Comparison of ENCODE assay signal across 15 cellular contexts in the genomic region with DNA sequence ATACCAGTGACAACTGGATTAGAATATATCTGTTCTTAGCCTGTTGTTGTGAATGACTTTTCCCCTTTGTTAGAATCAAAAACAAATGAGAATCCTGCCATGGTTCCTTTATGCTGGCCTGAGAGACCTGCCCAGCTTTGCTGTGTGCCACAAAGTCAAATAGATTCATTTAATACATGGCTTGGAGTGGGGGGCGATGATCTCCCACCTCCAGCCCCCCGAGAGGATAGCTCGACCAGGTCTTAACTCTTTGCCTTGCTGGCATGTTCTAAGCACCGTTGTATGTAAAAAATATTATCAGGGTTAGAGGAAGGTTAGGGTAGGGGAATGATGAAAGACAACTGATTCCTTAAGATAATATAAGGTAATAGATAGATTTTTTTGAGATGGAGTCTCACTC. TPM values are rescaled to one million over a fixed set of nuclear protein-coding genes. Genes with fewer than 3 reads are reported as not detected.
DNase-seq lines count a peak whose midpoint lies in the region; ATAC-seq and TF ChIP-seq lines count a peak whose summit lies in the region.
"Had no signal": no experiment of that assay in that cellular context is flagged by ENCODE, and none has a peak within 500 bp of the region (broad histone marks: within the 10 kb centered on the region; RNA-seq: fewer than 3 reads in every experiment).

No MANE protein-coding gene starts in this region.

- H3K79me2 ChIP-seq in Loucy (ENCODE audit: insufficient read depth, low read length) (no peaks in the 10 kb centered on the region), parathyroid adenoma (no peaks in the 10 kb centered on the region)

- no peaks in the 10 kb centered on the region for H3K27me3 ChIP-seq in CD4-positive, alpha-beta T cell (ENCODE audit: control insufficient read depth, insufficient read depth, low read length)
- H3K27me3 ChIP-seq in Loucy (ENCODE audit: insufficient read depth, low read length, poor library complexity, severe bottlenecking) (no peaks in the 10 kb centered on the region), parathyroid adenoma (ENCODE audit: control insufficient read depth, insufficient read depth, low read length) (no peaks in the 10 kb centered on the region)
- H3K27me3 ChIP-seq: adrenal gland, ovary, SJSA1 had no signal

- H3K4me1 Mint-ChIP-seq in CD4-positive, alpha-beta T cell (ENCODE audit: low read depth) = peaks cover 57% of the 10 kb centered on the region

- H3K4me2 ChIP-seq in Loucy (ENCODE audit: low read depth, low read length, poor library complexity, severe bottlenecking) (peak overlapping the region; percentile 46), parathyroid adenoma (ENCODE audit: low read length) (no peak overlapping the region)

- H3K9me2 ChIP-seq in Loucy (replicated peaks; ENCODE audit: low read depth, low read length) = no peaks in the 10 kb centered on the region

- peak overlapping the region; percentile 40 for H3K4me3 Mint-ChIP-seq in CD4-positive, alpha-beta T cell

- H3K4me3 ChIP-seq in Loucy (ENCODE audit: low read length, poor library complexity, severe bottlenecking) = peak overlapping the region; percentile 32
- H3K4me3 ChIP-seq in parathyroid adenoma (ENCODE audit: low read depth, low read length) = no peak overlapping the region
- H3K4me3 ChIP-seq: adrenal gland, HAP-1, ovary, SJSA1 had no signal

- intact Hi-C loops in CD4-positive, alpha-beta T cell (cut with DNase I, micrococcal nuclease) = no loop called here

- TF ChIP-seq CTCF in CD4-positive, alpha-beta T cell (IDR thresholded peaks at IDR 0.05) = no peak
- TF ChIP-seq CTCF in Loucy (conservative IDR thresholded peaks at IDR 0.05; ENCODE audit: low read length) (no peak), parathyroid adenoma (IDR thresholded peaks at IDR 0.05) (no peak)

- H4K20me1 ChIP-seq in Loucy (ENCODE audit: insufficient read depth, low read length, poor library complexity, severe bottlenecking) = no peaks in the 10 kb centered on the region

- H3F3A ChIP-seq in Loucy (ENCODE audit: low read depth) = peaks cover 2% of the 10 kb centered on the region; the same call in 1 of the 2 replicates

- H3K27ac Mint-ChIP-seq in CD4-positive, alpha-beta T cell = peak overlapping the region; percentile 93

- CTCF ChIA-PET in CD4-positive, alpha-beta T cell (lab: Charles Lee) = interaction anchor here (2.1 kb wide), 1 partner anchor 22 kb away, joined by 6 read pairs; the partner anchor contains the start of gene DGKD

- H3K9me3 Mint-ChIP-seq in CD4-positive, alpha-beta T cell = peaks cover 3% of the 10 kb centered on the region

- no peaks in the 10 kb centered on the region for H3K27me3 Mint-ChIP-seq in CD4-positive, alpha-beta T cell

- peak; percentile 3 for ATAC-seq in CD4-positive, alpha-beta T cell (ENCODE audit: poor library complexity)
- ATAC-seq in GM18907 (IDR thresholded peaks at IDR 0.05; ENCODE audit: unreplicated experiment) (no peak), HG03378 (IDR thresholded peaks at IDR 0.05; ENCODE audit: unreplicated experiment) (no peak)

- H3K9me3 ChIP-seq in CD4-positive, alpha-beta T cell (ENCODE audit: control insufficient read depth, low read length) = no peaks in the 10 kb centered on the region
- H3K9me3 ChIP-seq in Loucy (ENCODE audit: insufficient read depth, low read depth, low read length) (no peaks in the 10 kb centered on the region), parathyroid adenoma (ENCODE audit: control insufficient read depth, low read length) (no peaks in the 10 kb centered on the region)
- H3K9me3 ChIP-seq: adrenal gland, HAP-1, ovary, SJSA1 had no signal

- peak overlapping the region; percentile 15 for H3K9ac ChIP-seq in Loucy (ENCODE audit: low read depth, low read length, poor library complexity, severe bottlenecking)
- H3K9ac ChIP-seq in parathyroid adenoma = no peak overlapping the region

- POLR2A ChIA-PET in CD4-positive, alpha-beta T cell (lab: Charles Lee) = interaction anchor here (0.6 to 2.8 kb wide), 16 partner anchors 10 to 1017 kb away, joined by 3 to 77 read pairs (median 6); partner anchors contain the start of genes ATG16L1, DGKD, EIF4E2 and TIGD1

- no peaks in the 10 kb centered on the region for H3K36me3 Mint-ChIP-seq in CD4-positive, alpha-beta T cell (ENCODE audit: low read depth)

- H3K4me1 ChIP-seq in Loucy (ENCODE audit: insufficient read depth, low read length, poor library complexity, severe bottlenecking) (peaks cover 34% of the 10 kb centered on the region), parathyroid adenoma (peaks cover 4% of the 10 kb centered on the region)
- H3K4me1 ChIP-seq: HAP-1 had no signal

- H3K27ac ChIP-seq in CD4-positive, alpha-beta T cell (ENCODE audit: low read depth, low read length) = peak overlapping the region; percentile 69
- H3K27ac ChIP-seq in caudate nucleus (ENCODE audit: low read depth, low read length) (peak overlapping the region; percentile 44), parathyroid adenoma (no peak overlapping the region)
- H3K27ac ChIP-seq: ovary, SJSA1 had no signal

- H3K36me3 ChIP-seq in Loucy (ENCODE audit: insufficient read depth, low read length) (no peaks in the 10 kb centered on the region), parathyroid adenoma (ENCODE audit: control insufficient read depth, insufficient read depth, low read length) (no peaks in the 10 kb centered on the region)
- H3K36me3 ChIP-seq: adrenal gland, HAP-1, ovary, SJSA1 had no signal

- DNase-seq in CD4-positive, alpha-beta T cell = no peak
- no peak for DNase-seq in caudate nucleus (lab: John Stamatoyannopoulos, UW)
- DNase-seq in cerebellum (ENCODE audit: low spot score) = no peak
- DNase-seq in NCI-H2171 treated with DMSO at 0.1 percent for 48 hours (lab: John Stamatoyannopoulos, UW) = no peak
- DNase-seq: NCI-H1436, NCI-H69 had no signal

- peak overlapping the region; percentile 73 for H2AFZ ChIP-seq in Loucy (ENCODE audit: low read length)
- H2AFZ ChIP-seq in parathyroid adenoma = peak overlapping the region; percentile 6

RNA-seq across cellular contexts. Expression of gene DGKD, which starts 22.2 kb away (rescaled TPM):
- total RNA-seq in CD4-positive, alpha-beta T cell = 100 to 1,000 TPM; 147 to 156 TPM
- 50.8 TPM for total RNA-seq in cerebellum

RNA-seq across cellular contexts. Expression of gene SAG, which starts 24.5 kb away (rescaled TPM):
- total RNA-seq in CD4-positive, alpha-beta T cell = under 1 TPM; 0.03 to 0.22 TPM
- total RNA-seq in cerebellum = not detected
- total RNA-seq: adrenal gland, lower leg skin, ovary, SJSA1 had no signal
